In the genomic region with DNA sequence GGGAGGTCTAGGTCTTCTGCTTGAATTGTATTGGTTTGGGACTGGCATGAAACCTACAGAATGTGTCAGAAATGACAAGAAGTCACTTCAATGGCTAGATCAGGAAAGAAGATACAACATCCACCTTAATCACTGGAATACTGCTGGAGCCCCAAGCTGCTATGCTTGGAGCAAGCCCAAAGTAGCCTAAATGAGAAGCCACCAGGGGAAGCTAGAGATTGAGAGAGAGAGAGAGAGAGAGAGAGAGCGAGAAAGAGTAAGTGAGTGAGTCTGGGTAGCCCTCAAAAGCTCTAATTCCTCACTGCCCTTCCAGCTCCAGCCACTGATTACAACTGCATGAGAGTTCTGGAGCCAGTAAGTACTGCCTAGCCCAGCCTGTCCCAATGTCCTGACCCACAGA, we compare ENCODE assay signal across 20 cellular contexts.
DNase-seq lines count a peak whose midpoint lies in the region; ATAC-seq and TF ChIP-seq lines count a peak whose summit lies in the region.
"Had no signal": no experiment of that assay in that cellular context is flagged by ENCODE, and none has a peak within 500 bp of the region (broad histone marks: within the 10 kb centered on the region; RNA-seq: fewer than 3 reads in every experiment).

No MANE protein-coding gene starts in this region.

- CTCF ChIA-PET in HCT116 (lab: Charles Lee) (interaction anchor here (1.7 to 2.5 kb wide), 2 partner anchors 114 to 222 kb away, joined by 4 to 14 read pairs; no protein-coding TSS in a partner anchor), WTC11 (lab: Charles Lee) (interaction anchor here (0.5 to 5.4 kb wide), 19 partner anchors 9 to 560 kb away, joined by 3 to 108 read pairs (median 4); no protein-coding TSS in a partner anchor), Caco-2 (lab: Charles Lee) (interaction anchor here (1.1 kb wide), 1 partner anchor 222 kb away, joined by 5 read pairs; no protein-coding TSS in a partner anchor)

- no peaks in the 10 kb centered on the region for H3K9me3 ChIP-seq in HCT116 (ENCODE audit: control insufficient read depth in 1 of 2, insufficient read depth in 1 of 2, low read depth in 1 of 2, low read length in 2 of 2)
- no peaks in the 10 kb centered on the region for H3K9me3 ChIP-seq in Caco-2

- H3K27me3 ChIP-seq in HCT116 (ENCODE audit: insufficient read depth, low read length) (peaks cover 19% of the 10 kb centered on the region), Caco-2 (replicated peaks; ENCODE audit: control insufficient read depth, insufficient read depth, low read length) (no peaks in the 10 kb centered on the region)

- no peak overlapping the region for H2AFZ ChIP-seq in HCT116 (ENCODE audit: low read depth, low read length, poor library complexity, severe bottlenecking)
- H2AFZ ChIP-seq: GM23248, PC-9 had no signal

- DNase-seq in ELF-1 (ENCODE audit: low read depth, low spot score) (peak; percentile 7), HCT116 (ENCODE audit: low read depth, low spot score) (no peak), WTC11 (ENCODE audit: low spot score) (no peak), iPS-NIHi7 (ENCODE audit: extremely low spot score) (peak; percentile 20), CD14-positive monocyte (ENCODE audit: low spot score) (no peak), Caco-2 (no peak), NCI-H526 (lab: John Stamatoyannopoulos, UW) (no peak), kidney tubule cell (ENCODE audit: low spot score) (no peak)
- DNase-seq: CD4-positive, CD25-positive, alpha-beta regulatory T cell; GM23248; NCI-H1092; NCI-H1417 treated with DMSO at 0.1 percent for 48 hours; NCI-H1694 treated with DMSO at 0.1 percent for 48 hours; NCI-H2171; NCI-H226; NCI-H524; NCI-H82; NK-92 treated with Interleukin-12 subunit alpha and Interleukin-12 subunit beta, amount 100 ng/mL, for 24 hours; PC-9; SHP77 had no signal

- BruUV-seq in HCT116 (replicated peaks; lab: Mats Ljungman, UMichigan) (no TSS peak), Caco-2 (replicated peaks; lab: Mats Ljungman, UMichigan) (no TSS peak)

- H3K9me2 ChIP-seq in HCT116 (ENCODE audit: insufficient read depth): no peaks in the 10 kb centered on the region

- H3K27ac Mint-ChIP-seq in WTC11 (peak overlapping the region; percentile 55; the same call in 1 of the 2 replicates), CD14-positive monocyte (peak overlapping the region in 1 of 7 donors; percentile 29), Caco-2 (ENCODE audit: unreplicated experiment) (no peak overlapping the region)
- H3K27ac Mint-ChIP-seq: CD4-positive, CD25-positive, alpha-beta regulatory T cell had no signal

- H3K4me3 ChIP-seq in HCT116 (replicated peaks in 1 of 2; ENCODE audit: low read depth in 1 of 2, low read length in 2 of 2) (no peak overlapping the region), Caco-2 (ENCODE audit: low read depth, low read length) (no peak overlapping the region)
- H3K4me3 ChIP-seq: GM23248, PC-9 had no signal

- peak; percentile 46; the same call in 1 of the 2 replicates for ATAC-seq in HCT116
- peak; percentile 86 for ATAC-seq in WTC11

- H3K9ac ChIP-seq in HCT116 (ENCODE audit: low read length): no peak overlapping the region
- H3K9ac ChIP-seq: GM23248 had no signal

- no peak for TF ChIP-seq CTCF in HCT116 (IDR thresholded peaks at IDR 0.05 in 2 of 3, conservative IDR thresholded peaks at IDR 0.05 in 1 of 3; ENCODE audit: borderline replicate concordance in 1 of 3, insufficient read depth in 1 of 3, low read depth in 2 of 3, low read length in 2 of 3)
- TF ChIP-seq CTCF in WTC11 (IDR thresholded peaks at IDR 0.05): no peak
- TF ChIP-seq CTCF in CD14-positive monocyte (IDR thresholded peaks at IDR 0.05): no peak
- TF ChIP-seq CTCF in Caco-2 (IDR thresholded peaks at IDR 0.05; ENCODE audit: insufficient read depth in 1 of 2, low read depth in 1 of 2, low read length in 1 of 2, severe bottlenecking in 1 of 2, unreplicated experiment in 1 of 2): no peak

- H3K27me3 Mint-ChIP-seq in WTC11 (ENCODE audit: low read depth) (no peaks in the 10 kb centered on the region), CD14-positive monocyte (ENCODE audit: low read depth in 3 of 3) (no peaks in the 10 kb centered on the region), Caco-2 (ENCODE audit: insufficient read depth, unreplicated experiment) (peaks cover 8% of the 10 kb centered on the region)
- H3K27me3 Mint-ChIP-seq: CD4-positive, CD25-positive, alpha-beta regulatory T cell had no signal

- intact Hi-C loops in HCT116 (cut with micrococcal nuclease): loop anchor here (10.0 kb wide), 1 partner anchor 220 kb away; no protein-coding TSS in a partner anchor
- intact Hi-C loops in CD14-positive monocyte (cut with micrococcal nuclease): no loop called here
- intact Hi-C loops in Caco-2 (cut with micrococcal nuclease; ENCODE audit: unreplicated experiment): loop anchor here (5.0 kb wide), 1 partner anchor 578 kb away; no protein-coding TSS in a partner anchor

- H3K4me1 ChIP-seq in HCT116 (ENCODE audit: control insufficient read depth in 1 of 2, insufficient read depth in 2 of 2, low read length in 2 of 2) (no peaks in the 10 kb centered on the region), Caco-2 (no peaks in the 10 kb centered on the region)

- RAD21 ChIA-PET in HCT116 (lab: Charles Lee; ENCODE audit: low non-redundant PET in 1 of 2, low total read pairs in 2 of 2, uncharacterized antibody in 2 of 2, unreplicated experiment in 2 of 2): interaction anchor here in 1 of 2 experiments (1.5 kb wide), 1 partner anchor 222 kb away, joined by 6 read pairs; no protein-coding TSS in a partner anchor

- H4K20me1 ChIP-seq in HCT116 (ENCODE audit: insufficient read depth): no peaks in the 10 kb centered on the region

- H3K4me2 ChIP-seq in HCT116 (ENCODE audit: low read length): no peak overlapping the region
- H3K4me2 ChIP-seq: PC-9 had no signal

- POLR2A ChIA-PET in HCT116 (lab: Charles Lee): no interaction called here
- POLR2A ChIA-PET in WTC11 (lab: Charles Lee): interaction anchor here (0.8 kb wide), 1 partner anchor 222 kb away, joined by 3 read pairs; no protein-coding TSS in a partner anchor
- POLR2A ChIA-PET in Caco-2 (lab: Charles Lee): no interaction called here

- H3K9me3 Mint-ChIP-seq in WTC11: no peaks in the 10 kb centered on the region
- H3K9me3 Mint-ChIP-seq in CD14-positive monocyte: peaks cover 0 to 1% (median 0%) of the 10 kb centered on the region in 7 donors
- H3K9me3 Mint-ChIP-seq in Caco-2 (ENCODE audit: unreplicated experiment): no peaks in the 10 kb centered on the region

- no peak for TF ChIP-seq POLR2A in HCT116 (IDR thresholded peaks at IDR 0.05; ENCODE audit: borderline replicate concordance, extremely low read depth, insufficient read depth, insufficient read length)

- H3K4me1 Mint-ChIP-seq in WTC11 (peaks cover 36% of the 10 kb centered on the region), CD14-positive monocyte (no peaks in the 10 kb centered on the region), Caco-2 (ENCODE audit: low read depth, unreplicated experiment) (no peaks in the 10 kb centered on the region)
- H3K4me1 Mint-ChIP-seq: CD4-positive, CD25-positive, alpha-beta regulatory T cell had no signal

- H3K27ac ChIP-seq in HCT116 (ENCODE audit: low read depth, low read length): no peak overlapping the region
- H3K27ac ChIP-seq: GM23248, PC-9 had no signal

- H3K4me3 Mint-ChIP-seq in WTC11 (no peak overlapping the region), CD14-positive monocyte (no peak overlapping the region), Caco-2 (ENCODE audit: unreplicated experiment) (no peak overlapping the region)
- H3K4me3 Mint-ChIP-seq: CD4-positive, CD25-positive, alpha-beta regulatory T cell had no signal

- H3K36me3 Mint-ChIP-seq in WTC11: no peaks in the 10 kb centered on the region
- H3K36me3 Mint-ChIP-seq in CD14-positive monocyte: no peaks in the 10 kb centered on the region
- no peaks in the 10 kb centered on the region for H3K36me3 Mint-ChIP-seq in Caco-2 (ENCODE audit: insufficient read depth, unreplicated experiment)
- H3K36me3 Mint-ChIP-seq: CD4-positive, CD25-positive, alpha-beta regulatory T cell had no signal

- H3K79me2 ChIP-seq in HCT116 (ENCODE audit: insufficient read depth, low read length): no peaks in the 10 kb centered on the region

- no peaks in the 10 kb centered on the region for H3K36me3 ChIP-seq in HCT116 (ENCODE audit: control insufficient read depth in 1 of 2, insufficient read depth in 2 of 2, low read length in 2 of 2)
- no peaks in the 10 kb centered on the region for H3K36me3 ChIP-seq in Caco-2 (ENCODE audit: control insufficient read depth, insufficient read depth, low read length)

- TF ChIP-seq RAD21 in HCT116 (IDR thresholded peaks at IDR 0.05; ENCODE audit: low read depth): peak; percentile 13; the same call in 1 of the 2 replicates

TF ChIP-seq in HCT116, 20 proteins besides CTCF, POLR2A, EP300 and RAD21 (continues in another document):
- TF ChIP-seq FOSL1 (IDR thresholded peaks at IDR 0.05; ENCODE audit: low read depth) (no peak), TCF7L2 (IDR thresholded peaks at IDR 0.05; ENCODE audit: borderline replicate concordance, extremely low read depth, insufficient read depth, insufficient read length) (no peak), POLR2AphosphoS5 (IDR thresholded peaks at IDR 0.05; ENCODE audit: low read depth, low read length) (no peak), ATF3 (IDR thresholded peaks at IDR 0.05) (no peak), SP1 (IDR thresholded peaks at IDR 0.05; ENCODE audit: low read depth) (no peak), MAX (IDR thresholded peaks at IDR 0.05) (no peak)

TF ChIP-seq in WTC11, 78 proteins besides CTCF, POLR2A, EP300 and RAD21:
- no peak for TF ChIP-seq MXD4 (CRISPR knock-in tag; IDR thresholded peaks at IDR 0.05; ENCODE audit: borderline replicate concordance)
- TF ChIP-seq ZNF232 (CRISPR knock-in tag; IDR thresholded peaks at IDR 0.05): no peak
- no peak for TF ChIP-seq NFYB (CRISPR knock-in tag; conservative IDR thresholded peaks at IDR 0.05; ENCODE audit: low read depth)
- no peak for TF ChIP-seq CBFB (CRISPR knock-in tag; IDR thresholded peaks at IDR 0.05; ENCODE audit: low read depth)
- no peak for TF ChIP-seq ETV6 (CRISPR knock-in tag; IDR thresholded peaks at IDR 0.05)
- TF ChIP-seq ZBTB43 (CRISPR knock-in tag; IDR thresholded peaks at IDR 0.05): no peak

Comparison
In these comparisons a context has a peak if more than half of its experiments do, and no peak if none do; other contexts are left out.
1. DNase-seq: peak in ELF-1 (single experiment) and iPS-NIHi7 (single experiment); none in HCT116 (single experiment), WTC11 (single experiment), CD14-positive monocyte (single experiment), Caco-2 (0 of 2), NCI-H526 (0 of 2) and kidney tubule cell (single experiment).
2. intact Hi-C loops: an anchor here in HCT116 (10.0 kb wide) and Caco-2 (5.0 kb wide); none called in CD14-positive monocyte.